21 cellular contexts compared by ENCODE assay signal in the genomic region with DNA sequence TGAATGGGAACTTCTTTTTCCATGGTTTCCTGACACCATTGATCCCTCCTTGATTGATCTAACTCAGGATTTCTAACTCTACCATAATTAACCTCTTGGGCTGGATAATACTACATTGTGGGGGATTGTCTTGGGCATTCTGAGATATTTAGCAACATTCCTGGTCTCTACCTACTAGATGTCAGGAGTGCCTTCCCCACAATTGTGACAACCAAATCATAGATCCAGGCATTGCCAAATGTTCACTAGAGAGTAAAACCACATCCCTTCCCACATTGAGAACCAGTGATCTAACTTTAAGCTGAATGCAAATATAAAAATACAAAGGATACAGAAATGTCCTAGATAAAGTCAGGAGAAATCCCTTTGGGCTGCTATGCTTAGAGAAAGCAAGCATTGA. TPM values are rescaled to one million over a fixed set of nuclear protein-coding genes. Genes with fewer than 3 reads are reported as not detected.
A peak's percentile ranks its signal among the peaks of the same experiment; 100 is the strongest.
DNase-seq lines count a peak whose midpoint lies in the region; ATAC-seq and TF ChIP-seq lines count a peak whose summit lies in the region.
"Had no signal": no experiment of that assay in that cellular context is flagged by ENCODE, and none has a peak within 500 bp of the region (broad histone marks: within the 10 kb centered on the region; RNA-seq: fewer than 3 reads in every experiment).

No MANE protein-coding gene starts in this region.

- no peak overlapping the region for H3K27ac ChIP-seq in Karpas-422 (ENCODE audit: low read length)
- H3K27ac ChIP-seq: 22Rv1 had no signal

- peaks cover 3% of the 10 kb centered on the region; the same call in 1 of the 2 replicates for H3K27me3 ChIP-seq in Karpas-422 (ENCODE audit: low read length)
- H3K27me3 ChIP-seq: BE2C had no signal

- no peak overlapping the region for H3K4me2 ChIP-seq in Karpas-422 (ENCODE audit: low read depth, low read length, poor library complexity, severe bottlenecking)
- H3K4me2 ChIP-seq: GM23338 had no signal

- no peaks in the 10 kb centered on the region for H3K27me3 Mint-ChIP-seq in WTC11 (ENCODE audit: low read depth)

- no peak for TF ChIP-seq CTCF in WTC11 (IDR thresholded peaks at IDR 0.05)

- H3K9me2 ChIP-seq in Karpas-422 (replicated peaks; ENCODE audit: insufficient read depth, low read length) = no peaks in the 10 kb centered on the region

- H3K9me3 ChIP-seq in Karpas-422 (ENCODE audit: low read length) = no peaks in the 10 kb centered on the region
- H3K9me3 ChIP-seq: BE2C had no signal

- POLR2A ChIA-PET in WTC11 (lab: Charles Lee) = no interaction called here

- H2AFZ ChIP-seq in Karpas-422 (ENCODE audit: low read length) = no peak overlapping the region
- H2AFZ ChIP-seq: GM23338 had no signal

- H3K27ac Mint-ChIP-seq in WTC11 = no peak overlapping the region
- H3K27ac Mint-ChIP-seq: CD4-positive, alpha-beta memory T cell; GM23338; H9 had no signal

- no peaks in the 10 kb centered on the region for H3K4me1 Mint-ChIP-seq in WTC11
- H3K4me1 Mint-ChIP-seq: CD4-positive, alpha-beta memory T cell; GM23338 had no signal

- H3K9ac ChIP-seq in Karpas-422 (ENCODE audit: low read length) = no peak overlapping the region

- H3K4me3 ChIP-seq in Karpas-422 (ENCODE audit: low read length) = no peak overlapping the region
- H3K4me3 ChIP-seq: GM23338 had no signal

- CTCF ChIA-PET in WTC11 (lab: Charles Lee) = no interaction called here

- H3K9me3 Mint-ChIP-seq in WTC11 = peaks cover 9% of the 10 kb centered on the region
- H3K9me3 Mint-ChIP-seq: GM23338, H9 had no signal

- H4K20me1 ChIP-seq in Karpas-422 (ENCODE audit: insufficient read depth, low read depth, low read length) = no peaks in the 10 kb centered on the region

- DNase-seq in ACHN = peak; percentile 13
- DNase-seq in Karpas-422 = peak; percentile 7
- peak; percentile 70 for DNase-seq in glomerular visceral epithelial cell (ENCODE audit: extremely low spot score)
- DNase-seq in WTC11 (ENCODE audit: low spot score) = no peak
- DNase-seq in left lobe of liver (ENCODE audit: low spot score) = no peak
- DNase-seq: AML-193; BE2C; C1 segment of cervical spinal cord; Calu3; CD4-positive, alpha-beta memory T cell; COR-L47; DMS53; DMS79 treated with DMSO at 0.1 percent for 48 hours; GF-D8; H9 had no signal

- H3K4me3 Mint-ChIP-seq in WTC11 = no peak overlapping the region
- H3K4me3 Mint-ChIP-seq: CD4-positive, alpha-beta memory T cell; GM23338; H9 had no signal

- H3K79me2 ChIP-seq in Karpas-422 (ENCODE audit: low read length) = no peaks in the 10 kb centered on the region

- ATAC-seq in HG03469 (IDR thresholded peaks at IDR 0.05; ENCODE audit: unreplicated experiment) = no peak
- ATAC-seq in WTC11 = no peak
- ATAC-seq in left lobe of liver = no peak
- ATAC-seq: GM23338, HCT116 had no signal

- no peaks in the 10 kb centered on the region for H3K4me1 ChIP-seq in Karpas-422 (ENCODE audit: low read length)
- H3K4me1 ChIP-seq: BE2C had no signal

- H3K36me3 Mint-ChIP-seq in WTC11 = no peaks in the 10 kb centered on the region

- in situ Hi-C loops in ACHN (cut with HindIII; ENCODE audit: low pct_ligation_motif_present, low pct_unique_long_range_greater_than_20kb, low sequenced_read_pairs) = no loop called here

- H3K36me3 ChIP-seq in Karpas-422 (ENCODE audit: insufficient read depth, low read length) = no peaks in the 10 kb centered on the region
- H3K36me3 ChIP-seq: BE2C had no signal

TF ChIP-seq in WTC11, 78 proteins besides CTCF, POLR2A, EP300 and RAD21 (continues in another document):
- no peak for TF ChIP-seq NFATC4 (CRISPR knock-in tag; IDR thresholded peaks at IDR 0.05)
- no peak for TF ChIP-seq ZBTB21 (CRISPR knock-in tag; IDR thresholded peaks at IDR 0.05; ENCODE audit: borderline replicate concordance)
- TF ChIP-seq, protein P1, sequence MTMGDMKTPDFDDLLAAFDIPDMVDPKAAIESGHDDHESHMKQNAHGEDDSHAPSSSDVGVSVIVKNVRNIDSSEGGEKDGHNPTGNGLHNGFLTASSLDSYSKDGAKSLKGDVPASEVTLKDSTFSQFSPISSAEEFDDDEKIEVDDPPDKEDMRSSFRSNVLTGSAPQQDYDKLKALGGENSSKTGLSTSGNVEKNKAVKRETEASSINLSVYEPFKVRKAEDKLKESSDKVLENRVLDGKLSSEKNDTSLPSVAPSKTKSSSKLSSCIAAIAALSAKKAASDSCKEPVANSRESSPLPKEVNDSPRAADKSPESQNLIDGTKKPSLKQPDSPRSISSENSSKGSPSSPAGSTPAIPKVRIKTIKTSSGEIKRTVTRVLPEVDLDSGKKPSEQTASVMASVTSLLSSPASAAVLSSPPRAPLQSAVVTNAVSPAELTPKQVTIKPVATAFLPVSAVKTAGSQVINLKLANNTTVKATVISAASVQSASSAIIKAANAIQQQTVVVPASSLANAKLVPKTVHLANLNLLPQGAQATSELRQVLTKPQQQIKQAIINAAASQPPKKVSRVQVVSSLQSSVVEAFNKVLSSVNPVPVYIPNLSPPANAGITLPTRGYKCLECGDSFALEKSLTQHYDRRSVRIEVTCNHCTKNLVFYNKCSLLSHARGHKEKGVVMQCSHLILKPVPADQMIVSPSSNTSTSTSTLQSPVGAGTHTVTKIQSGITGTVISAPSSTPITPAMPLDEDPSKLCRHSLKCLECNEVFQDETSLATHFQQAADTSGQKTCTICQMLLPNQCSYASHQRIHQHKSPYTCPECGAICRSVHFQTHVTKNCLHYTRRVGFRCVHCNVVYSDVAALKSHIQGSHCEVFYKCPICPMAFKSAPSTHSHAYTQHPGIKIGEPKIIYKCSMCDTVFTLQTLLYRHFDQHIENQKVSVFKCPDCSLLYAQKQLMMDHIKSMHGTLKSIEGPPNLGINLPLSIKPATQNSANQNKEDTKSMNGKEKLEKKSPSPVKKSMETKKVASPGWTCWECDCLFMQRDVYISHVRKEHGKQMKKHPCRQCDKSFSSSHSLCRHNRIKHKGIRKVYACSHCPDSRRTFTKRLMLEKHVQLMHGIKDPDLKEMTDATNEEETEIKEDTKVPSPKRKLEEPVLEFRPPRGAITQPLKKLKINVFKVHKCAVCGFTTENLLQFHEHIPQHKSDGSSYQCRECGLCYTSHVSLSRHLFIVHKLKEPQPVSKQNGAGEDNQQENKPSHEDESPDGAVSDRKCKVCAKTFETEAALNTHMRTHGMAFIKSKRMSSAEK (CRISPR knock-in tag; IDR thresholded peaks at IDR 0.05; ENCODE audit: borderline replicate concordance) = no peak
- TF ChIP-seq SMAD4 (CRISPR knock-in tag; IDR thresholded peaks at IDR 0.05) = no peak
- no peak for TF ChIP-seq OVOL2 (CRISPR knock-in tag; IDR thresholded peaks at IDR 0.05; ENCODE audit: borderline replicate concordance)
- TF ChIP-seq, protein P2, sequence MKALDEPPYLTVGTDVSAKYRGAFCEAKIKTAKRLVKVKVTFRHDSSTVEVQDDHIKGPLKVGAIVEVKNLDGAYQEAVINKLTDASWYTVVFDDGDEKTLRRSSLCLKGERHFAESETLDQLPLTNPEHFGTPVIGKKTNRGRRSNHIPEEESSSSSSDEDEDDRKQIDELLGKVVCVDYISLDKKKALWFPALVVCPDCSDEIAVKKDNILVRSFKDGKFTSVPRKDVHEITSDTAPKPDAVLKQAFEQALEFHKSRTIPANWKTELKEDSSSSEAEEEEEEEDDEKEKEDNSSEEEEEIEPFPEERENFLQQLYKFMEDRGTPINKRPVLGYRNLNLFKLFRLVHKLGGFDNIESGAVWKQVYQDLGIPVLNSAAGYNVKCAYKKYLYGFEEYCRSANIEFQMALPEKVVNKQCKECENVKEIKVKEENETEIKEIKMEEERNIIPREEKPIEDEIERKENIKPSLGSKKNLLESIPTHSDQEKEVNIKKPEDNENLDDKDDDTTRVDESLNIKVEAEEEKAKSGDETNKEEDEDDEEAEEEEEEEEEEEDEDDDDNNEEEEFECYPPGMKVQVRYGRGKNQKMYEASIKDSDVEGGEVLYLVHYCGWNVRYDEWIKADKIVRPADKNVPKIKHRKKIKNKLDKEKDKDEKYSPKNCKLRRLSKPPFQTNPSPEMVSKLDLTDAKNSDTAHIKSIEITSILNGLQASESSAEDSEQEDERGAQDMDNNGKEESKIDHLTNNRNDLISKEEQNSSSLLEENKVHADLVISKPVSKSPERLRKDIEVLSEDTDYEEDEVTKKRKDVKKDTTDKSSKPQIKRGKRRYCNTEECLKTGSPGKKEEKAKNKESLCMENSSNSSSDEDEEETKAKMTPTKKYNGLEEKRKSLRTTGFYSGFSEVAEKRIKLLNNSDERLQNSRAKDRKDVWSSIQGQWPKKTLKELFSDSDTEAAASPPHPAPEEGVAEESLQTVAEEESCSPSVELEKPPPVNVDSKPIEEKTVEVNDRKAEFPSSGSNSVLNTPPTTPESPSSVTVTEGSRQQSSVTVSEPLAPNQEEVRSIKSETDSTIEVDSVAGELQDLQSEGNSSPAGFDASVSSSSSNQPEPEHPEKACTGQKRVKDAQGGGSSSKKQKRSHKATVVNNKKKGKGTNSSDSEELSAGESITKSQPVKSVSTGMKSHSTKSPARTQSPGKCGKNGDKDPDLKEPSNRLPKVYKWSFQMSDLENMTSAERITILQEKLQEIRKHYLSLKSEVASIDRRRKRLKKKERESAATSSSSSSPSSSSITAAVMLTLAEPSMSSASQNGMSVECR (CRISPR knock-in tag; IDR thresholded peaks at IDR 0.05; ENCODE audit: borderline replicate concordance) = no peak
- no peak for TF ChIP-seq ETV6 (CRISPR knock-in tag; IDR thresholded peaks at IDR 0.05)
- TF ChIP-seq MYBL2 (CRISPR knock-in tag; IDR thresholded peaks at IDR 0.05) = no peak
- TF ChIP-seq TP53 (CRISPR knock-in tag; IDR thresholded peaks at IDR 0.05) = no peak
- TF ChIP-seq ZNF423 (CRISPR knock-in tag; IDR thresholded peaks at IDR 0.05) = no peak
- TF ChIP-seq, protein P3, sequence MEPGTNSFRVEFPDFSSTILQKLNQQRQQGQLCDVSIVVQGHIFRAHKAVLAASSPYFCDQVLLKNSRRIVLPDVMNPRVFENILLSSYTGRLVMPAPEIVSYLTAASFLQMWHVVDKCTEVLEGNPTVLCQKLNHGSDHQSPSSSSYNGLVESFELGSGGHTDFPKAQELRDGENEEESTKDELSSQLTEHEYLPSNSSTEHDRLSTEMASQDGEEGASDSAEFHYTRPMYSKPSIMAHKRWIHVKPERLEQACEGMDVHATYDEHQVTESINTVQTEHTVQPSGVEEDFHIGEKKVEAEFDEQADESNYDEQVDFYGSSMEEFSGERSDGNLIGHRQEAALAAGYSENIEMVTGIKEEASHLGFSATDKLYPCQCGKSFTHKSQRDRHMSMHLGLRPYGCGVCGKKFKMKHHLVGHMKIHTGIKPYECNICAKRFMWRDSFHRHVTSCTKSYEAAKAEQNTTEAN (CRISPR knock-in tag; IDR thresholded peaks at IDR 0.05) = no peak
- TF ChIP-seq MXD4 (CRISPR knock-in tag; IDR thresholded peaks at IDR 0.05; ENCODE audit: borderline replicate concordance) = no peak

RNA-seq across cellular contexts. Expression of a gene that starts 36.9 kb away (rescaled TPM):
- total RNA-seq in Karpas-422 (2014; rRNA removed; shearing (Covaris generic); ENCODE audit: low replicate concordance) = not detected in 2 replicates
- total RNA-seq in WTC11 (2021) (not detected in 3 replicates), left lobe of liver (27.4 TPM)
- total RNA-seq: CD4-positive, alpha-beta memory T cell; G401; GM23338; H4; H9 had no signal

Comparison
In these comparisons a context has a peak if more than half of its experiments do, and no peak if none do; other contexts are left out.
1. DNase-seq: peak in ACHN (single experiment), Karpas-422 (single experiment) and glomerular visceral epithelial cell (single experiment); none in WTC11 (single experiment) and left lobe of liver (single experiment).
2. RNA of a gene that starts 36.9 kb away (total RNA-seq): 27.4 TPM in left lobe of liver (single experiment); not detected in Karpas-422 and not detected in WTC11; every median in the first group is over 10 times any median in the second.